In genomic region chr19:37079238-37079637, GRCh38 we compare ENCODE assay signal across 10 cellular contexts. TPM values are rescaled to one million over a fixed set of nuclear protein-coding genes. Genes with fewer than 3 reads are reported as not detected.
DNase-seq lines count a peak whose midpoint lies in the region; ATAC-seq, FAIRE-seq and TF ChIP-seq lines count a peak whose summit lies in the region.
"Had no signal": no experiment of that assay in that cellular context is flagged by ENCODE, and none has a peak within 500 bp of the region (broad histone marks: within the 10 kb centered on the region; RNA-seq: fewer than 3 reads in every experiment).

No MANE protein-coding gene starts in this region.

- H2AK5ac ChIP-seq in mesenchymal stem cell (ENCODE audit: low read length, severe bottlenecking): no peak overlapping the region

- H3K79me1 ChIP-seq in mesenchymal stem cell (replicated peaks; ENCODE audit: low read length, poor library complexity, severe bottlenecking): peaks cover 12% of the 10 kb centered on the region

- no peak overlapping the region for H2BK15ac ChIP-seq in mesenchymal stem cell (ENCODE audit: low read depth, poor library complexity, severe bottlenecking)

- no peaks in the 10 kb centered on the region for H3K36me3 ChIP-seq in mesenchymal stem cell (ENCODE audit: control insufficient read depth in 1 of 2, insufficient read depth in 2 of 2, low read depth in 1 of 2, low read length in 2 of 2)

- H3K14ac ChIP-seq in mesenchymal stem cell (ENCODE audit: low read length in 2 of 2): no peak overlapping the region

- H3K18ac ChIP-seq in mesenchymal stem cell (ENCODE audit: low read depth in 1 of 2, low read length in 2 of 2): no peak overlapping the region

- CTCF ChIA-PET in A549 (lab: Yijun Ruan, JAX) (no interaction called here), GM10248 (lab: Yijun Ruan, JAX) (no interaction called here)

- H3K9me3 ChIP-seq in A549 (peaks cover 90% of the 10 kb centered on the region), mesenchymal stem cell (ENCODE audit: control insufficient read depth, low read length) (peaks cover 30% of the 10 kb centered on the region)

- no peak overlapping the region for H2BK5ac ChIP-seq in mesenchymal stem cell (ENCODE audit: low read depth, low read length, poor library complexity, severe bottlenecking)

- no peak for TF ChIP-seq EP300 in A549 (IDR thresholded peaks at IDR 0.05)

- H3K27me3 ChIP-seq in mesenchymal stem cell (ENCODE audit: control insufficient read depth in 1 of 2, insufficient read depth in 1 of 2, low read length in 2 of 2): no peaks in the 10 kb centered on the region

- no peak overlapping the region for H2AFZ ChIP-seq in mesenchymal stem cell (ENCODE audit: low read depth, low read length)

- TF ChIP-seq POLR2A in A549 (IDR thresholded peaks at IDR 0.05; ENCODE audit: low read length): no peak

- H3K4me1 ChIP-seq in A549 (no peaks in the 10 kb centered on the region), mesenchymal stem cell (ENCODE audit: control insufficient read depth, insufficient read depth, low read depth, low read length) (no peaks in the 10 kb centered on the region)

- H4K8ac ChIP-seq in mesenchymal stem cell (ENCODE audit: low read length): no peak overlapping the region

- peak overlapping the region; percentile 74 for H3K4me3 ChIP-seq in A549
- H3K4me3 ChIP-seq in HFF-Myc (replicated peaks; ENCODE audit: low read depth, low read length): peak overlapping the region; percentile 87
- peak overlapping the region; percentile 99 for H3K4me3 ChIP-seq in astrocyte of the cerebellum (ENCODE audit: low read depth, low read length)
- peak overlapping the region in 1 of 2 experiments; percentile 94 for H3K4me3 ChIP-seq in mesenchymal stem cell (ENCODE audit: insufficient read depth in 1 of 2, low read depth in 1 of 2, low read length in 2 of 2)

- no peak overlapping the region for H3K4ac ChIP-seq in mesenchymal stem cell (ENCODE audit: low read depth in 1 of 2, low read length in 2 of 2)

- peak overlapping the region; percentile 92 for H3K9ac ChIP-seq in mesenchymal stem cell (ENCODE audit: low read length)

- H3K27ac ChIP-seq in A549 (no peak overlapping the region), mesenchymal stem cell (ENCODE audit: low read length, poor library complexity, severe bottlenecking) (no peak overlapping the region)

- H3K23ac ChIP-seq in mesenchymal stem cell (ENCODE audit: low read length in 2 of 2): no peak overlapping the region

- ATAC-seq in A549: no peak
- ATAC-seq in HG03196 (IDR thresholded peaks at IDR 0.05; ENCODE audit: unreplicated experiment): no peak
- no peak for ATAC-seq in left lobe of liver

- peak overlapping the region; percentile 67 for H3K4me2 ChIP-seq in A549
- peak overlapping the region; percentile 55 for H3K4me2 ChIP-seq in mesenchymal stem cell (ENCODE audit: low read length, poor library complexity, severe bottlenecking)

- H2BK120ac ChIP-seq in mesenchymal stem cell (ENCODE audit: low read depth, low read length): no peak overlapping the region

- POLR2A ChIA-PET in A549 (lab: Yijun Ruan, JAX): no interaction called here
- POLR2A ChIA-PET in GM10248 (lab: Yijun Ruan, JAX): no interaction called here

- 77% methylated on average over 4 of the region's 4 CpGs for WGBS in A549 (ENCODE audit: missing lambda C conversion rate)
- 85% methylated on average over 4 of the region's 4 CpGs for WGBS in mesenchymal stem cell

- no peak for TF ChIP-seq RAD21 in A549 (conservative IDR thresholded peaks at IDR 0.05 in 1 of 2, IDR thresholded peaks at IDR 0.05 in 1 of 2)

- no peak overlapping the region for H4K91ac ChIP-seq in mesenchymal stem cell (ENCODE audit: low read length)

- H2BK12ac ChIP-seq in mesenchymal stem cell (ENCODE audit: low read length in 2 of 2): no peak overlapping the region

- peak; percentile 79 for FAIRE-seq in A549 (lab: Jason Lieb, UNC)

- TF ChIP-seq CTCF in A549 (IDR thresholded peaks at IDR 0.05) (no peak), HFF-Myc (IDR thresholded peaks at IDR 0.05; ENCODE audit: low read depth, low read length, missing control alignments) (no peak), astrocyte of the cerebellum (IDR thresholded peaks at IDR 0.05; ENCODE audit: low read depth, low read length, missing control alignments) (no peak), GM10248 (IDR thresholded peaks at IDR 0.05; ENCODE audit: control extremely low read depth, extremely low read depth, low read depth, missing control alignments) (no peak)

- DNase-seq in A549 (ENCODE audit: low read depth in 1 of 2, low spot score in 1 of 2): peak in 1 of 2 experiments; percentile 19
- no peak for DNase-seq in HFF-Myc (ENCODE audit: extremely low read depth, low read depth)
- no peak for DNase-seq in astrocyte of the cerebellum (ENCODE audit: low read depth)
- no peak for DNase-seq in mesenchymal stem cell
- no peak for DNase-seq in GM10248 (ENCODE audit: extremely low spot score)
- no peak for DNase-seq in middle frontal gyrus (ENCODE audit: extremely low spot score, low spot score)
- no peak for DNase-seq in left lobe of liver (ENCODE audit: low spot score)
- DNase-seq: NCI-H1436 treated with DMSO at 0.1 percent for 48 hours, substantia nigra had no signal

- in situ Hi-C loops in astrocyte of the cerebellum (cut with HindIII; ENCODE audit: low sequenced_read_pairs): no loop called here

TF ChIP-seq in A549, 52 proteins besides CTCF, POLR2A, EP300 and RAD21 (continues in another document):
- TF ChIP-seq REST (IDR thresholded peaks at IDR 0.05): no peak
- no peak for TF ChIP-seq SREBF2 (IDR thresholded peaks at IDR 0.05)
- no peak for TF ChIP-seq HOXB13 (CRISPR knock-in tag; IDR thresholded peaks at IDR 0.05; ENCODE audit: low read depth)
- TF ChIP-seq CBX2 (IDR thresholded peaks at IDR 0.05; ENCODE audit: borderline replicate concordance, low read depth): no peak
- no peak for TF ChIP-seq MAZ (IDR thresholded peaks at IDR 0.05; ENCODE audit: borderline replicate concordance, low read depth, low read length)
- no peak for TF ChIP-seq POLR2AphosphoS2 (conservative IDR thresholded peaks at IDR 0.05; ENCODE audit: low read length)
- no peak for TF ChIP-seq HMGXB4 (CRISPR knock-in tag; IDR thresholded peaks at IDR 0.05; ENCODE audit: borderline replicate concordance)
- TF ChIP-seq JUN (IDR thresholded peaks at IDR 0.05): no peak
- no peak for TF ChIP-seq USF2 (IDR thresholded peaks at IDR 0.05)
- no peak for TF ChIP-seq ESRRA (IDR thresholded peaks at IDR 0.05; ENCODE audit: borderline replicate concordance, low read length)
- TF ChIP-seq RCOR1 (IDR thresholded peaks at IDR 0.05; ENCODE audit: low read depth, low read length): no peak
- TF ChIP-seq MAFK (IDR thresholded peaks at IDR 0.05; ENCODE audit: partially characterized antibody): no peak

RNA-seq across cellular contexts. Expression of gene ZNF420, which starts 1.0 kb away (rescaled TPM):
- polyA plus RNA-seq in A549 (2011; rRNA removed) (8.6 and 9.9 TPM in 2 replicates), A549 (2017; fragmentation: RNase III; extraction: RNeasy Plus Mini Kit Qiagen cat#74134 plus additional on column Dnase treatment) (5.4 to 6.0 TPM (median 5.9 TPM) in 3 replicates)
- 0.96 and 1.4 TPM in 2 replicates for polyA plus RNA-seq in A549 (2012; cell fraction: cytosol; rRNA removed)
- polyA plus RNA-seq in A549 (2012; cell fraction: nucleus; rRNA removed): 0.70 and 0.76 TPM in 2 replicates
- 4.8 and 7.4 TPM in 2 replicates for polyA minus RNA-seq in A549 (2011; rRNA and poly(A)+ RNA removed)
- polyA plus RNA-seq in mesenchymal stem cell (2013, experiment 1 of 2): 2.5 TPM
- polyA plus RNA-seq in mesenchymal stem cell (2013, experiment 2 of 2): 2.8 TPM
- 5.6 TPM for total RNA-seq in left lobe of liver
